In genomic region chr9:1929722-1930621, GRCh38 we compare ENCODE assay signal across 14 cellular contexts.
DNase-seq lines count a peak whose midpoint lies in the region; ATAC-seq and TF ChIP-seq lines count a peak whose summit lies in the region.
"Had no signal": no experiment of that assay in that cellular context is flagged by ENCODE, and none has a peak within 500 bp of the region (broad histone marks: within the 10 kb centered on the region; RNA-seq: fewer than 3 reads in every experiment).

No MANE protein-coding gene starts in this region.

- ATAC-seq in GM19043 (IDR thresholded peaks at IDR 0.05; ENCODE audit: low read depth, unreplicated experiment) (peak; percentile 45), HG02642 (IDR thresholded peaks at IDR 0.05; ENCODE audit: poor library complexity, unreplicated experiment) (peak; percentile 70), HG03521 (IDR thresholded peaks at IDR 0.05; ENCODE audit: unreplicated experiment) (peak; percentile 45)
- ATAC-seq: activated T-cell treated with anti-CD3 and anti-CD28 coated beads, Interleukin-2, amount 50 U/mL, for 72 hours; body of pancreas had no signal

- WGBS in adrenal gland, 4 donors = 79 to 82% (median 79%) methylated on average over 12 of the region's 12 CpGs

- H3K4me3 ChIP-seq in adrenal gland = no peak overlapping the region
- H3K4me3 ChIP-seq: body of pancreas had no signal

- no peak overlapping the region for H3K27ac ChIP-seq in adrenal gland
- H3K27ac ChIP-seq: body of pancreas had no signal

- intact Hi-C loops in adrenal gland (cut with DNase I) = no loop called here

- H3K36me3 ChIP-seq in adrenal gland (replicated peaks in 1 of 2) = no peaks in the 10 kb centered on the region

- no peaks in the 10 kb centered on the region for H3K9me3 ChIP-seq in adrenal gland (replicated peaks in 1 of 3)
- H3K9me3 ChIP-seq: body of pancreas had no signal

- no peaks in the 10 kb centered on the region for H3K27me3 ChIP-seq in adrenal gland
- H3K27me3 ChIP-seq: body of pancreas had no signal

- TF ChIP-seq POLR2A in adrenal gland (IDR thresholded peaks at IDR 0.05) = no peak

- no peaks in the 10 kb centered on the region for H3K4me1 ChIP-seq in adrenal gland (replicated peaks in 1 of 2)
- H3K4me1 ChIP-seq: body of pancreas had no signal

- TF ChIP-seq CTCF in GM10266 (IDR thresholded peaks at IDR 0.05; ENCODE audit: control insufficient read depth, insufficient read depth, low read depth, missing control alignments) (no peak), adrenal gland (IDR thresholded peaks at IDR 0.05) (no peak)

- DNase-seq in GM10266 (ENCODE audit: extremely low spot score) (peak; percentile 29), A172 (ENCODE audit: low spot score) (no peak), adrenal gland (no peak), NCI-H2227 (lab: John Stamatoyannopoulos, UW; ENCODE audit: unreplicated experiment) (no peak), NCI-H2171 (lab: John Stamatoyannopoulos, UW) (no peak)
- DNase-seq: body of pancreas, GOT3, IMR-90, NCI-H2029 treated with DMSO at 0.1 percent for 48 hours, T1000 had no signal
